In genomic region chr2:100580474-100581264, GRCh38 we compare ENCODE assay signal across 1 cellular context.
A peak's percentile ranks its signal among the peaks of the same experiment; 100 is the strongest.
TF ChIP-seq lines count a peak whose summit lies in the region.

No MANE protein-coding gene starts in this region.

TF ChIP-seq in GM12878, 131 proteins besides CTCF, POLR2A, EP300 and RAD21 (continued from another document and continues in another):
- no peak for TF ChIP-seq ZBTB11 (CRISPR knock-in tag; IDR thresholded peaks at IDR 0.05)
- TF ChIP-seq CREM (IDR thresholded peaks at IDR 0.05; ENCODE audit: low read depth): peak; percentile 39; the same call in 1 of the 2 replicates
- no peak for TF ChIP-seq KAT2A (conservative IDR thresholded peaks at IDR 0.05; ENCODE audit: control insufficient read depth, low read depth, low read length)
- no peak for TF ChIP-seq SUZ12 (IDR thresholded peaks at IDR 0.05; ENCODE audit: unreplicated experiment)
- TF ChIP-seq NKRF (conservative IDR thresholded peaks at IDR 0.05): no peak
- no peak for TF ChIP-seq USF1 (IDR thresholded peaks at IDR 0.05; ENCODE audit: borderline replicate concordance, extremely low read length, insufficient read depth, low read depth, low read length)
- 0 out of 2 replicates have a peak, but pooled peaks have one; percentile 49 for TF ChIP-seq RELB (IDR thresholded peaks at IDR 0.05; ENCODE audit: low read depth)
- no peak for TF ChIP-seq ZNF217 (IDR thresholded peaks at IDR 0.05)
- peak; percentile 68 for TF ChIP-seq PBX3 (IDR thresholded peaks at IDR 0.05; ENCODE audit: insufficient replicate concordance, low read depth, low read length)
- no peak for TF ChIP-seq ELK1 (IDR thresholded peaks at IDR 0.05; ENCODE audit: low read depth, low read length)
- no peak for TF ChIP-seq HCFC1 (IDR thresholded peaks at IDR 0.05; ENCODE audit: low read length)
- TF ChIP-seq NR2C2 (IDR thresholded peaks at IDR 0.05; ENCODE audit: borderline replicate concordance, control insufficient read depth, insufficient read length, low read depth): no peak
- no peak for TF ChIP-seq SIN3A (IDR thresholded peaks at IDR 0.05; ENCODE audit: low read depth, low read length)
- TF ChIP-seq FOS (IDR thresholded peaks at IDR 0.05; ENCODE audit: borderline replicate concordance, extremely low read depth, insufficient read length): no peak
- 0 out of 2 replicates have a peak, but pooled peaks have one; percentile 12 for TF ChIP-seq RBBP5 (conservative IDR thresholded peaks at IDR 0.05)
- peak; percentile 91 for TF ChIP-seq ZNF687 (IDR thresholded peaks at IDR 0.05)
- TF ChIP-seq BCLAF1 (IDR thresholded peaks at IDR 0.05): no peak
- peak; percentile 78 for TF ChIP-seq IKZF1 (conservative IDR thresholded peaks at IDR 0.05)
- no peak for TF ChIP-seq NRF1 (conservative IDR thresholded peaks at IDR 0.05; ENCODE audit: low read depth, low read length)
- TF ChIP-seq ETV6 (conservative IDR thresholded peaks at IDR 0.05 in 1 of 2, IDR thresholded peaks at IDR 0.05 in 1 of 2; ENCODE audit: borderline replicate concordance in 1 of 2, low read depth in 1 of 2): peak in 1 of 2 experiments; percentile 80; a peak in 2 of 4 replicates
- TF ChIP-seq CREB1 (IDR thresholded peaks at IDR 0.05; ENCODE audit: low read depth): peak; percentile 56; the same call in 1 of the 2 replicates
- no peak for TF ChIP-seq SMAD1 (IDR thresholded peaks at IDR 0.05; ENCODE audit: low read depth, partially characterized antibody)
- peak; percentile 14 for TF ChIP-seq SP1 (IDR thresholded peaks at IDR 0.05; ENCODE audit: low read depth, low read length)
- peak; percentile 68 to 72; a peak in 3 of 4 replicates for TF ChIP-seq IKZF2 (IDR thresholded peaks at IDR 0.05)
- TF ChIP-seq DPF2 (IDR thresholded peaks at IDR 0.05): peak; percentile 29; the same call in 1 of the 2 replicates
- no peak for TF ChIP-seq RELA (IDR thresholded peaks at IDR 0.05; ENCODE audit: borderline replicate concordance, partially characterized antibody)
- 0 out of 2 replicates have a peak, but pooled peaks have one; percentile 47 for TF ChIP-seq TCF3 (IDR thresholded peaks at IDR 0.05; ENCODE audit: borderline replicate concordance, insufficient read depth, low read depth, low read length)
- TF ChIP-seq EED (IDR thresholded peaks at IDR 0.05; ENCODE audit: low read depth): peak; percentile 72
- 0 out of 2 replicates have a peak, but pooled peaks have one; percentile 8 for TF ChIP-seq JUNB (IDR thresholded peaks at IDR 0.05)
- no peak for TF ChIP-seq HSF1 (IDR thresholded peaks at IDR 0.05; ENCODE audit: low read depth, low read length)
- no peak for TF ChIP-seq RFX5 (IDR thresholded peaks at IDR 0.05; ENCODE audit: low read depth, low read length)
- TF ChIP-seq POLR2AphosphoS2 (IDR thresholded peaks at IDR 0.05; ENCODE audit: low read depth, low read length): no peak
- TF ChIP-seq MAX (IDR thresholded peaks at IDR 0.05; ENCODE audit: low read depth, low read length): no peak
- 0 out of 2 replicates have a peak, but pooled peaks have one; percentile 49 for TF ChIP-seq TCF12 (IDR thresholded peaks at IDR 0.05; ENCODE audit: low read depth, low read length)
- no peak for TF ChIP-seq ZZZ3 (IDR thresholded peaks at IDR 0.05; ENCODE audit: control insufficient read depth, insufficient read length, low read depth)
- no peak for TF ChIP-seq FOXK2 (IDR thresholded peaks at IDR 0.05)
- TF ChIP-seq MTA2 (IDR thresholded peaks at IDR 0.05; ENCODE audit: low read depth): no peak
- no peak for TF ChIP-seq SMARCA5 (IDR thresholded peaks at IDR 0.05)
- 0 out of 2 replicates have a peak, but pooled peaks have one; percentile 55 for TF ChIP-seq FOXM1 (IDR thresholded peaks at IDR 0.05; ENCODE audit: low read depth, low read length)
- no peak for TF ChIP-seq SPI1 (IDR thresholded peaks at IDR 0.05; ENCODE audit: borderline replicate concordance, insufficient read depth, low read depth, low read length)
- no peak for TF ChIP-seq BMI1 (IDR thresholded peaks at IDR 0.05; ENCODE audit: borderline replicate concordance)
